Comparison of ENCODE assay signal across 14 cellular contexts in genomic region chr1:11920239-11920903, GRCh38. TPM values are rescaled to one million over a fixed set of nuclear protein-coding genes. Genes with fewer than 3 reads are reported as not detected.
DNase-seq lines count a peak whose midpoint lies in the region; ATAC-seq and TF ChIP-seq lines count a peak whose summit lies in the region.
"Had no signal": no experiment of that assay in that cellular context is flagged by ENCODE, and none has a peak within 500 bp of the region (broad histone marks: within the 10 kb centered on the region; RNA-seq: fewer than 3 reads in every experiment).

No MANE protein-coding gene starts in this region.

- 0 out of 2 replicates have a peak overlapping the region, but pooled peaks have one; percentile 7 for H3K4me2 ChIP-seq in OCI-LY7 (ENCODE audit: low read length)

- H3K9me3 ChIP-seq in OCI-LY7 (ENCODE audit: low read length) (no peaks in the 10 kb centered on the region), left ventricle myocardium inferior (replicated peaks) (no peaks in the 10 kb centered on the region)
- H3K9me3 ChIP-seq: SJSA1 had no signal

- H3K79me2 ChIP-seq in OCI-LY7 (ENCODE audit: insufficient read depth, low read depth, low read length), result peaks cover 31% of the 10 kb centered on the region

- peak in 11 of 14 donors; percentile 21 to 74 (median 50) for DNase-seq in C1 segment of cervical spinal cord (lab: John Stamatoyannopoulos, UW)
- DNase-seq in OCI-LY7 (ENCODE audit: low spot score), result no peak
- no peak for DNase-seq in left ventricle myocardium inferior
- no peak for DNase-seq in progenitor cell of endocrine pancreas (ENCODE audit: low spot score, unreplicated experiment)
- DNase-seq in stimulated activated CD4-positive, alpha-beta T cell treated with anti-CD3 and anti-CD28 coated beads, Interleukin-4, amount 100 ng/mL, for 4 hours, result no peak
- no peak for DNase-seq in D341Med (ENCODE audit: low spot score)
- DNase-seq: NCI-H526; stimulated activated CD4-positive, alpha-beta T cell treated with anti-CD3 and anti-CD28 coated beads, Interleukin-12 subunit alpha, Interleukin-12 subunit beta, amount 100 ng/mL, for 4 hours; WERI-Rb-1 had no signal

- H3K4me1 ChIP-seq in OCI-LY7 (ENCODE audit: insufficient read depth, low read length, poor library complexity, severe bottlenecking) (peaks cover 20% of the 10 kb centered on the region), left ventricle myocardium inferior (peaks cover 77% of the 10 kb centered on the region)

- ATAC-seq in HG03378 (IDR thresholded peaks at IDR 0.05; ENCODE audit: unreplicated experiment) (no peak), GM21737 (IDR thresholded peaks at IDR 0.05; ENCODE audit: unreplicated experiment) (no peak)

- no peaks in the 10 kb centered on the region for H3K9me3 Mint-ChIP-seq in progenitor cell of endocrine pancreas (ENCODE audit: low read depth)

- POLR2A ChIA-PET in OCI-LY7 (lab: Charles Lee), result no interaction called here

- H3K4me1 Mint-ChIP-seq in progenitor cell of endocrine pancreas (ENCODE audit: low read depth), result peaks cover 13% of the 10 kb centered on the region

- no peak overlapping the region for H3K4me3 ChIP-seq in OCI-LY7 (ENCODE audit: low read depth, low read length, poor library complexity, severe bottlenecking)
- no peak overlapping the region for H3K4me3 ChIP-seq in left ventricle myocardium inferior
- H3K4me3 ChIP-seq: SJSA1 had no signal

- no peaks in the 10 kb centered on the region for H3K27me3 ChIP-seq in left ventricle myocardium inferior (ENCODE audit: low read depth)
- H3K27me3 ChIP-seq: SJSA1 had no signal

- TF ChIP-seq CTCF in OCI-LY7 (conservative IDR thresholded peaks at IDR 0.05; ENCODE audit: low read length) (no peak), left ventricle myocardium inferior (IDR thresholded peaks at IDR 0.05; ENCODE audit: borderline replicate concordance) (no peak), progenitor cell of endocrine pancreas (IDR thresholded peaks at IDR 0.05; ENCODE audit: unreplicated experiment) (no peak)

- CTCF ChIA-PET in OCI-LY7 (lab: Charles Lee; ENCODE audit: unreplicated experiment), result no interaction called here

- H3K27ac Mint-ChIP-seq in progenitor cell of endocrine pancreas, result peak overlapping the region; percentile 14

- H3K36me3 ChIP-seq in OCI-LY7 (ENCODE audit: insufficient read depth, low read length), result peaks cover 75% of the 10 kb centered on the region
- H3K36me3 ChIP-seq in left ventricle myocardium inferior, result peaks cover 50% of the 10 kb centered on the region

- no TSS peak for BruUV-seq in OCI-LY7 (replicated peaks; lab: Mats Ljungman, UMichigan)

- H2AFZ ChIP-seq in OCI-LY7 (ENCODE audit: low read length), result no peak overlapping the region

- H3K27ac ChIP-seq in OCI-LY7 (ENCODE audit: low read depth, low read length, poor library complexity, severe bottlenecking) (no peak overlapping the region), left ventricle myocardium inferior (replicated peaks) (peak overlapping the region; percentile 50)
- H3K27ac ChIP-seq: C4-2B, epithelial cell of prostate, SJSA1, WERI-Rb-1 had no signal

- H3K9me2 ChIP-seq in OCI-LY7 (ENCODE audit: insufficient read depth, low read length), result no peaks in the 10 kb centered on the region

- peaks cover 17% of the 10 kb centered on the region for H4K20me1 ChIP-seq in OCI-LY7 (ENCODE audit: insufficient read depth, low read length)

- intact Hi-C loops in OCI-LY7 (cut with micrococcal nuclease; ENCODE audit: unreplicated experiment), result no loop called here
- intact Hi-C loops in left ventricle myocardium inferior (cut with micrococcal nuclease), result no loop called here

- peaks cover 8% of the 10 kb centered on the region for H3K36me3 Mint-ChIP-seq in progenitor cell of endocrine pancreas (ENCODE audit: insufficient read depth)

- no peaks in the 10 kb centered on the region for H3K27me3 Mint-ChIP-seq in progenitor cell of endocrine pancreas

- no peak overlapping the region for H3K4me3 Mint-ChIP-seq in progenitor cell of endocrine pancreas (ENCODE audit: low read depth)

RNA-seq across cellular contexts. Expression of gene KIAA2013, which starts 5.9 kb away (rescaled TPM):
- 42.3 and 48.3 TPM in 2 replicates for total RNA-seq in OCI-LY7 (2014; rRNA removed; shearing (Covaris generic))
- total RNA-seq in OCI-LY7 (2022) (43.7 and 47.2 TPM in 2 replicates), left ventricle myocardium inferior (40.9 TPM), progenitor cell of endocrine pancreas (36.6 and 37.5 TPM in 2 replicates)

RNA-seq across cellular contexts. Expression of gene PLOD1, which starts 14.1 kb away (rescaled TPM):
- total RNA-seq in OCI-LY7 (2014; rRNA removed; shearing (Covaris generic)), result 9.4 and 11.3 TPM in 2 replicates
- total RNA-seq in OCI-LY7 (2022), result 9.7 and 11.7 TPM in 2 replicates
- 61.6 TPM for total RNA-seq in left ventricle myocardium inferior
- total RNA-seq in progenitor cell of endocrine pancreas, result 76.1 and 80.7 TPM in 2 replicates

RNA-seq across cellular contexts. Expression of gene MFN2, which starts 59.9 kb away (rescaled TPM):
- total RNA-seq in OCI-LY7 (2014; rRNA removed; shearing (Covaris generic)), result 28.3 and 32.2 TPM in 2 replicates
- total RNA-seq in OCI-LY7 (2022), result 52.7 and 55.9 TPM in 2 replicates
- total RNA-seq in left ventricle myocardium inferior, result 663 TPM
- total RNA-seq in progenitor cell of endocrine pancreas, result 50.6 and 55.8 TPM in 2 replicates

Comparison
In these comparisons a context has a peak if more than half of its experiments do, and no peak if none do; other contexts are left out.
1. DNase-seq: peak in C1 segment of cervical spinal cord (11 of 14); none in OCI-LY7 (single experiment), left ventricle myocardium inferior (single experiment), progenitor cell of endocrine pancreas (single experiment), stimulated activated CD4-positive, alpha-beta T cell treated with anti-CD3 and anti-CD28 coated beads, Interleukin-4, amount 100 ng/mL, for 4 hours (0 of 2) and D341Med (single experiment).
2. RNA of gene MFN2, which starts 59.9 kb away (total RNA-seq): 663 TPM in left ventricle myocardium inferior (single experiment); 50.6 to 55.8 TPM in progenitor cell of endocrine pancreas and 28.3 to 55.9 TPM in OCI-LY7; every median in the first group is over 10 times any median in the second.